In genomic region chr2:209508255-209508654, GRCh38 we compare ENCODE assay signal across 16 cellular contexts.
"Had no signal": no experiment of that assay in that cellular context is flagged by ENCODE, and none has a peak within 500 bp of the region (broad histone marks: within the 10 kb centered on the region; RNA-seq: fewer than 3 reads in every experiment).

No MANE protein-coding gene starts in this region.

- H3K9me3 ChIP-seq: breast epithelium, esophagus squamous epithelium, heart right ventricle, left ventricle myocardium inferior, upper lobe of right lung had no signal

- H3K4me3 ChIP-seq: breast epithelium, esophagus squamous epithelium, heart right ventricle, left ventricle myocardium inferior, upper lobe of right lung had no signal

- ATAC-seq: heart right ventricle; stimulated activated naive B cell treated with anti-CD40 and anti-IgM and Interleukin-4, amounts not matched to agents 10 μg/mL and 1 μg/mL and 100 μg/mL, for 72 hours; T-cell; upper lobe of right lung had no signal

- H3K27me3 ChIP-seq: breast epithelium, esophagus squamous epithelium, heart right ventricle, upper lobe of right lung had no signal

- DNase-seq: activated CD4-positive, alpha-beta T cell treated with anti-CD3 and anti-CD28 coated beads for 1 hour; activated gamma-delta T cell treated with Interleukin-2 at 50 U/mL for 16 hours; activated T-cell treated with anti-CD3 and anti-CD28 coated beads, Interleukin-2, amount 50 U/mL, for 1 hour; aorta; effector memory CD4-positive, alpha-beta T cell; esophagus squamous epithelium; heart right ventricle; left ventricle myocardium inferior; nephron progenitor cell; stimulated activated CD4-positive, alpha-beta T cell treated with anti-CD3 and anti-CD28 coated beads, Interleukin-2, amount 100 ng/mL, for 48 hours; stimulated activated CD8-positive, alpha-beta memory T cell treated with anti-CD3 and anti-CD28 coated beads, Interleukin-4, amount 100 ng/mL, for 48 hours; stimulated activated naive B cell treated with anti-CD40 and anti-IgM and Interleukin-4, amounts not matched to agents 10 μg/mL and 1 μg/mL and 100 μg/mL, for 72 hours; T-cell; upper lobe of right lung; WERI-Rb-1 had no signal

- H3K4me1 ChIP-seq: breast epithelium, esophagus squamous epithelium, upper lobe of right lung had no signal

- H3K27ac ChIP-seq: breast epithelium, esophagus squamous epithelium, heart right ventricle, left ventricle myocardium inferior, upper lobe of right lung, WERI-Rb-1 had no signal

- H3K36me3 ChIP-seq: breast epithelium, esophagus squamous epithelium, heart right ventricle, left ventricle myocardium inferior, upper lobe of right lung, WERI-Rb-1 had no signal
